ENCODE assay signal across 18 cellular contexts in genomic region chr10:43576062-43576461, GRCh38. TPM values are rescaled to one million over a fixed set of nuclear protein-coding genes. Genes with fewer than 3 reads are reported as not detected.
A peak's percentile ranks its signal among the peaks of the same experiment; 100 is the strongest.
DNase-seq lines count a peak whose midpoint lies in the region; ATAC-seq and TF ChIP-seq lines count a peak whose summit lies in the region.
"Had no signal": no experiment of that assay in that cellular context is flagged by ENCODE, and none has a peak within 500 bp of the region (broad histone marks: within the 10 kb centered on the region; RNA-seq: fewer than 3 reads in every experiment).

No MANE protein-coding gene starts in this region.

- no peaks in the 10 kb centered on the region for H3K9me3 ChIP-seq in CD4-positive, CD25-positive, alpha-beta regulatory T cell (ENCODE audit: control insufficient read depth in 2 of 2, low read length in 2 of 2)
- H3K9me3 ChIP-seq in CD8-positive, alpha-beta memory T cell (ENCODE audit: low read length): no peaks in the 10 kb centered on the region
- peaks cover 5% of the 10 kb centered on the region for H3K9me3 ChIP-seq in H9 (ENCODE audit: control insufficient read depth, low read depth, low read length)
- H3K9me3 ChIP-seq: mucosa of descending colon, prostate gland had no signal

- H3K23ac ChIP-seq in H9 (ENCODE audit: insufficient read length, low read depth, low read length): no peak overlapping the region

- H3K4me3 Mint-ChIP-seq in CD4-positive, CD25-positive, alpha-beta regulatory T cell: peak overlapping the region; percentile 42 to 78 (median 66)
- peak overlapping the region; percentile 70 to 88 (median 86) for H3K4me3 Mint-ChIP-seq in CD8-positive, alpha-beta memory T cell
- H3K4me3 Mint-ChIP-seq in activated T-helper 1 cell treated with anti-CD3 and anti-CD28 coated beads, Interleukin-12 subunit alpha, Interleukin-12 subunit beta, Interleukin-2, Interleukin-4 antibody, amounts not matched to agents 30 ng/mL and 10 ng/mL and 1 ng/mL, durations not matched to agents 14 hours and 24 hours and 36 hours: peak overlapping the region; percentile 50
- H3K4me3 Mint-ChIP-seq in naive B cell (peak overlapping the region; percentile 49 to 95 (median 74)), H9 (no peak overlapping the region)

- no peak overlapping the region for H4K8ac ChIP-seq in H9 (replicated peaks; ENCODE audit: insufficient read length, low read depth, low read length)

- no peak overlapping the region for H2BK20ac ChIP-seq in H9 (ENCODE audit: low read depth, low read length, poor library complexity, severe bottlenecking)

- H3K23me2 ChIP-seq in H9 (ENCODE audit: insufficient read length, low read depth, low read length, poor library complexity, severe bottlenecking): peaks cover 10% of the 10 kb centered on the region

- peaks cover 24% of the 10 kb centered on the region for H3K4me1 ChIP-seq in CD4-positive, CD25-positive, alpha-beta regulatory T cell (ENCODE audit: control insufficient read depth, insufficient read depth, low read length, poor library complexity, severe bottlenecking)
- H3K4me1 ChIP-seq in CD8-positive, alpha-beta memory T cell (ENCODE audit: insufficient read depth, low read length): peaks cover 29% of the 10 kb centered on the region
- H3K4me1 ChIP-seq in H9 (ENCODE audit: insufficient read depth, low read length): no peaks in the 10 kb centered on the region; the same call in 1 of the 2 replicates
- H3K4me1 ChIP-seq: prostate gland, SJSA1 had no signal

- no peak overlapping the region for H2AK5ac ChIP-seq in H9 (ENCODE audit: insufficient read length, low read length)

- H3K4me1 Mint-ChIP-seq in CD4-positive, CD25-positive, alpha-beta regulatory T cell: peaks cover 21 to 53% (median 28%) of the 10 kb centered on the region in 4 donors
- H3K4me1 Mint-ChIP-seq in CD8-positive, alpha-beta memory T cell: peaks cover 44 to 60% (median 55%) of the 10 kb centered on the region in 3 donors
- peaks cover 17% of the 10 kb centered on the region for H3K4me1 Mint-ChIP-seq in activated T-helper 1 cell treated with anti-CD3 and anti-CD28 coated beads, Interleukin-12 subunit alpha, Interleukin-12 subunit beta, Interleukin-2, Interleukin-4 antibody, amounts not matched to agents 30 ng/mL and 10 ng/mL and 1 ng/mL, durations not matched to agents 14 hours and 24 hours and 36 hours (ENCODE audit: low read depth)
- H3K4me1 Mint-ChIP-seq in naive B cell (peaks cover 31 to 46% (median 33%) of the 10 kb centered on the region in 3 donors), H9 (peaks cover 9 to 16% of the 10 kb centered on the region in 2 experiments)

- no peak overlapping the region for H2BK120ac ChIP-seq in H9 (ENCODE audit: low read depth, low read length, poor library complexity, severe bottlenecking)

- no peak overlapping the region for H3K18ac ChIP-seq in H9 (ENCODE audit: insufficient read length, low read depth, low read length)

- no peak for ATAC-seq in CD4-positive, CD25-positive, alpha-beta regulatory T cell (ENCODE audit: low read depth in 2 of 2)
- no peak for ATAC-seq in naive B cell (ENCODE audit: low read depth in 2 of 2)
- ATAC-seq: left colon, mucosa of descending colon had no signal

- H3K27me3 ChIP-seq in CD4-positive, CD25-positive, alpha-beta regulatory T cell (ENCODE audit: control insufficient read depth, insufficient read depth, low read length): no peaks in the 10 kb centered on the region
- no peaks in the 10 kb centered on the region for H3K27me3 ChIP-seq in CD8-positive, alpha-beta memory T cell (ENCODE audit: insufficient read depth, low read length, poor library complexity, severe bottlenecking)
- H3K27me3 ChIP-seq in dorsolateral prefrontal cortex: no peaks in the 10 kb centered on the region
- H3K27me3 ChIP-seq in H9 (ENCODE audit: insufficient read depth, low read length): peaks cover 6% of the 10 kb centered on the region; the same call in 1 of the 2 replicates
- H3K27me3 ChIP-seq: BLaER1, cardiac muscle cell, SJSA1 had no signal

- peak in 1 of 3 donors; percentile 17 for DNase-seq in CD4-positive, CD25-positive, alpha-beta regulatory T cell
- no peak for DNase-seq in CD8-positive, alpha-beta memory T cell
- DNase-seq in activated T-helper 1 cell treated with anti-CD3 and anti-CD28 coated beads, Interleukin-12 subunit alpha, Interleukin-12 subunit beta, Interleukin-2, Interleukin-4 antibody, amounts not matched to agents 30 ng/mL and 10 ng/mL and 1 ng/mL, durations not matched to agents 14 hours and 24 hours and 36 hours (ENCODE audit: low spot score): no peak
- no peak for DNase-seq in naive B cell
- DNase-seq in dorsolateral prefrontal cortex: no peak
- no peak for DNase-seq in H9
- no peak for DNase-seq in globus pallidus (ENCODE audit: low spot score)
- DNase-seq: activated CD4-positive, alpha-beta T cell treated with anti-CD3 and anti-CD28 coated beads, Interleukin-2, amount 50 U/mL, for 4 hours; activated naive CD4-positive, alpha-beta T cell treated with anti-CD3 and anti-CD28 coated beads, Interleukin-2, amount 50 U/mL, for 16 hours; GM23248; left colon; mucosa of descending colon; NCI-H1436 treated with DMSO at 0.1 percent for 48 hours; stimulated activated CD4-positive, alpha-beta T cell treated with anti-CD3 and anti-CD28 coated beads, Interleukin-12 subunit alpha, Interleukin-12 subunit beta, amount 100 ng/mL, for 4 hours had no signal

- no peak overlapping the region for H2AFZ ChIP-seq in H9 (ENCODE audit: low read length)
- H2AFZ ChIP-seq: GM23248 had no signal

- no peak overlapping the region for H3K14ac ChIP-seq in H9 (ENCODE audit: insufficient read depth, low read length)

- H2BK12ac ChIP-seq in H9 (ENCODE audit: insufficient read length, low read depth, low read length): no peak overlapping the region

- POLR2A ChIA-PET in CD8-positive, alpha-beta memory T cell (lab: Charles Lee): no interaction called here

- CTCF ChIA-PET in CD8-positive, alpha-beta memory T cell (lab: Charles Lee): interaction anchor here (1.0 to 1.4 kb wide), 2 partner anchors 73 to 113 kb away, joined by 3 read pairs; partner anchors contain the start of gene ZNF32

- no peak overlapping the region for H3K27ac ChIP-seq in CD4-positive, CD25-positive, alpha-beta regulatory T cell (ENCODE audit: insufficient read depth, low read length, poor library complexity, severe bottlenecking)
- H3K27ac ChIP-seq in CD8-positive, alpha-beta memory T cell (ENCODE audit: low read depth, low read length): no peak overlapping the region
- H3K27ac ChIP-seq in dorsolateral prefrontal cortex (no peak overlapping the region), H9 (ENCODE audit: insufficient read length, low read depth, low read length) (no peak overlapping the region)
- H3K27ac ChIP-seq: BLaER1, cardiac muscle cell, GM23248, prostate gland, SJSA1 had no signal

- no peaks in the 10 kb centered on the region for H3K36me3 ChIP-seq in CD4-positive, CD25-positive, alpha-beta regulatory T cell (ENCODE audit: control insufficient read depth, insufficient read depth, low read length)
- H3K36me3 ChIP-seq in CD8-positive, alpha-beta memory T cell (ENCODE audit: insufficient read depth, low read length): no peaks in the 10 kb centered on the region
- H3K36me3 ChIP-seq: BLaER1, cardiac muscle cell, prostate gland, SJSA1 had no signal

- no peak overlapping the region for H3T11ph ChIP-seq in H9 (ENCODE audit: low read length)

- H3K4me3 ChIP-seq in CD4-positive, CD25-positive, alpha-beta regulatory T cell (ENCODE audit: low read depth, low read length): peak overlapping the region; percentile 21
- H3K4me3 ChIP-seq in CD8-positive, alpha-beta memory T cell (ENCODE audit: low read length): peak overlapping the region; percentile 38
- H3K4me3 ChIP-seq in dorsolateral prefrontal cortex: no peak overlapping the region
- H3K4me3 ChIP-seq: BLaER1, cardiac muscle cell, GM23248, mucosa of descending colon, prostate gland, SJSA1 had no signal

- no peak overlapping the region for H4K91ac ChIP-seq in H9 (ENCODE audit: insufficient read length, low read depth, low read length)

- intact Hi-C loops in activated T-helper 1 cell treated with anti-CD3 and anti-CD28 coated beads, Interleukin-12 subunit alpha, Interleukin-12 subunit beta, Interleukin-2, Interleukin-4 antibody, amounts not matched to agents 30 ng/mL and 10 ng/mL and 1 ng/mL, durations not matched to agents 14 hours and 24 hours and 36 hours (cut with micrococcal nuclease): no loop called here
- intact Hi-C loops in dorsolateral prefrontal cortex (cut with DNase I): loop anchor here in 1 of 2 donors (5.0 to 10.0 kb wide), 2 partner anchors 794 to 1021 kb away; partner anchors contain the start of gene BMS1

- no peaks in the 10 kb centered on the region for H3K79me1 ChIP-seq in H9 (ENCODE audit: insufficient read depth, low read depth, low read length, poor library complexity, severe bottlenecking)

- H3K4ac ChIP-seq in H9 (ENCODE audit: low read depth, low read length): no peak overlapping the region

- peaks cover 0 to 4% (median 0%) of the 10 kb centered on the region in 7 donors for H3K9me3 Mint-ChIP-seq in CD4-positive, CD25-positive, alpha-beta regulatory T cell
- peaks cover 0 to 10% (median 0%) of the 10 kb centered on the region in 5 donors for H3K9me3 Mint-ChIP-seq in CD8-positive, alpha-beta memory T cell
- H3K9me3 Mint-ChIP-seq in activated T-helper 1 cell treated with anti-CD3 and anti-CD28 coated beads, Interleukin-12 subunit alpha, Interleukin-12 subunit beta, Interleukin-2, Interleukin-4 antibody, amounts not matched to agents 30 ng/mL and 10 ng/mL and 1 ng/mL, durations not matched to agents 14 hours and 24 hours and 36 hours: peaks cover 53% of the 10 kb centered on the region
- peaks cover 0 to 14% (median 5%) of the 10 kb centered on the region in 7 donors for H3K9me3 Mint-ChIP-seq in naive B cell
- peaks cover 43 to 60% of the 10 kb centered on the region in 2 experiments for H3K9me3 Mint-ChIP-seq in H9

- peaks cover under 1% of the 10 kb centered on the region; the same call in 1 of the 2 replicates for H3K79me2 ChIP-seq in H9 (ENCODE audit: insufficient read depth, low read length)

- no peak overlapping the region for H3K9ac ChIP-seq in H9 (ENCODE audit: extremely low read depth, insufficient read length, low read length)
- H3K9ac ChIP-seq: BLaER1, GM23248 had no signal

- no peak overlapping the region for H3K4me2 ChIP-seq in H9 (ENCODE audit: insufficient read depth, insufficient read length, low read length)
- H3K4me2 ChIP-seq: BLaER1 had no signal

- TF ChIP-seq CTCF in dorsolateral prefrontal cortex (IDR thresholded peaks at IDR 0.05 in 54 of 56, conservative IDR thresholded peaks at IDR 0.05 in 2 of 56; ENCODE audit: low read depth in 1 of 56, partially characterized antibody in 56 of 56) (no peak), H9 (conservative IDR thresholded peaks at IDR 0.05) (no peak)

- H2BK5ac ChIP-seq in H9 (ENCODE audit: insufficient read length, low read length): no peak overlapping the region

- no peak overlapping the region for H3K56ac ChIP-seq in H9 (ENCODE audit: insufficient read length, low read depth, low read length)

- WGBS in H9 (ENCODE audit: extremely low coverage, insufficient read length, low lambda C conversion rate): no CpG with 5 or more reads among the region's 5 CpGs

- no peaks in the 10 kb centered on the region for H3K27me3 Mint-ChIP-seq in CD4-positive, CD25-positive, alpha-beta regulatory T cell
- peaks cover 0 to 1% of the 10 kb centered on the region in 2 donors for H3K27me3 Mint-ChIP-seq in CD8-positive, alpha-beta memory T cell
- H3K27me3 Mint-ChIP-seq in activated T-helper 1 cell treated with anti-CD3 and anti-CD28 coated beads, Interleukin-12 subunit alpha, Interleukin-12 subunit beta, Interleukin-2, Interleukin-4 antibody, amounts not matched to agents 30 ng/mL and 10 ng/mL and 1 ng/mL, durations not matched to agents 14 hours and 24 hours and 36 hours (ENCODE audit: insufficient read depth): no peaks in the 10 kb centered on the region
- H3K27me3 Mint-ChIP-seq in naive B cell (peaks cover 0 to 10% (median 0%) of the 10 kb centered on the region in 3 donors), H9 (ENCODE audit: low read depth) (peaks cover 59% of the 10 kb centered on the region)

- H2BK15ac ChIP-seq in H9 (ENCODE audit: low read depth, low read length): no peak overlapping the region; the same call in 1 of the 2 replicates

- H4K5ac ChIP-seq in H9 (ENCODE audit: insufficient read length, low read depth, low read length): no peak overlapping the region

- H3K36me3 Mint-ChIP-seq in CD4-positive, CD25-positive, alpha-beta regulatory T cell: peaks cover 4% of the 10 kb centered on the region
- peaks cover 2 to 8% (median 3%) of the 10 kb centered on the region in 3 donors for H3K36me3 Mint-ChIP-seq in CD8-positive, alpha-beta memory T cell
- peaks cover 2% of the 10 kb centered on the region for H3K36me3 Mint-ChIP-seq in activated T-helper 1 cell treated with anti-CD3 and anti-CD28 coated beads, Interleukin-12 subunit alpha, Interleukin-12 subunit beta, Interleukin-2, Interleukin-4 antibody, amounts not matched to agents 30 ng/mL and 10 ng/mL and 1 ng/mL, durations not matched to agents 14 hours and 24 hours and 36 hours (ENCODE audit: low read depth)
- H3K36me3 Mint-ChIP-seq in naive B cell: peaks cover 8 to 14% of the 10 kb centered on the region in 2 donors
- peaks cover 18 to 26% (median 23%) of the 10 kb centered on the region in 3 experiments for H3K36me3 Mint-ChIP-seq in H9 (ENCODE audit: insufficient read depth in 1 of 3, low read depth in 3 of 3)

- H4K20me1 ChIP-seq in H9 (ENCODE audit: control insufficient read depth, insufficient read depth, insufficient read length): no peaks in the 10 kb centered on the region
- H4K20me1 ChIP-seq: BLaER1 had no signal

- H3K27ac Mint-ChIP-seq in CD4-positive, CD25-positive, alpha-beta regulatory T cell: peak overlapping the region in 2 of 3 donors; percentile 26 to 94
- H3K27ac Mint-ChIP-seq in CD8-positive, alpha-beta memory T cell: peak overlapping the region; percentile 89 to 98 (median 93)
- no peak overlapping the region for H3K27ac Mint-ChIP-seq in activated T-helper 1 cell treated with anti-CD3 and anti-CD28 coated beads, Interleukin-12 subunit alpha, Interleukin-12 subunit beta, Interleukin-2, Interleukin-4 antibody, amounts not matched to agents 30 ng/mL and 10 ng/mL and 1 ng/mL, durations not matched to agents 14 hours and 24 hours and 36 hours
- peak overlapping the region in 2 of 6 donors; percentile 32 to 53 for H3K27ac Mint-ChIP-seq in naive B cell
- H3K27ac Mint-ChIP-seq in H9: no peak overlapping the region

RNA-seq across cellular contexts. Expression of gene ZNF239, which starts 1.6 kb away (rescaled TPM):
- total RNA-seq in CD4-positive, CD25-positive, alpha-beta regulatory T cell: 0.81 TPM
- 1 to 10 TPM in 3 of 4 donors, under 1 TPM in 1; 0.75 to 2.6 (median 1.7) TPM for polyA plus RNA-seq in CD4-positive, CD25-positive, alpha-beta regulatory T cell
- 1 to 10 TPM; 1.4 to 1.6 TPM for total RNA-seq in CD8-positive, alpha-beta memory T cell
- 0.90 TPM for polyA plus RNA-seq in CD8-positive, alpha-beta memory T cell
- total RNA-seq in activated T-helper 1 cell treated with anti-CD3 and anti-CD28 coated beads, Interleukin-12 subunit alpha, Interleukin-12 subunit beta, Interleukin-2, Interleukin-4 antibody, amounts not matched to agents 30 ng/mL and 10 ng/mL and 1 ng/mL, durations not matched to agents 14 hours and 24 hours and 36 hours: 1.4 and 1.7 TPM in 2 replicates
- polyA plus RNA-seq in naive B cell (ENCODE audit: low read depth in 6 of 6): 10 to 100 TPM in 1 of 6 donors, 1 to 10 TPM in 5; 1.9 to 14.1 (median 3.0) TPM
- total RNA-seq in dorsolateral prefrontal cortex (10 to 100 TPM in 2 of 120 experiments, 1 to 10 TPM in 118; 3.7 to 10.3 (median 6.6) TPM), H9 (2021) (15.6 and 16.2 TPM in 2 replicates)

RNA-seq across cellular contexts. Expression of gene ZNF485, which starts 30.2 kb away (rescaled TPM):
- total RNA-seq in CD4-positive, CD25-positive, alpha-beta regulatory T cell: 2.0 TPM
- polyA plus RNA-seq in CD4-positive, CD25-positive, alpha-beta regulatory T cell: 1 to 10 TPM; 1.4 to 6.9 (median 3.8) TPM
- 1 to 10 TPM; 5.5 to 7.6 TPM for total RNA-seq in CD8-positive, alpha-beta memory T cell
- 5.4 TPM for polyA plus RNA-seq in CD8-positive, alpha-beta memory T cell
- total RNA-seq in activated T-helper 1 cell treated with anti-CD3 and anti-CD28 coated beads, Interleukin-12 subunit alpha, Interleukin-12 subunit beta, Interleukin-2, Interleukin-4 antibody, amounts not matched to agents 30 ng/mL and 10 ng/mL and 1 ng/mL, durations not matched to agents 14 hours and 24 hours and 36 hours: 5.7 and 6.6 TPM in 2 replicates
- 1 to 10 TPM; 3.7 to 9.4 (median 7.4) TPM for polyA plus RNA-seq in naive B cell (ENCODE audit: low read depth in 6 of 6)
- total RNA-seq in dorsolateral prefrontal cortex: 1 to 10 TPM; 2.6 to 9.9 (median 5.5) TPM
- 8.9 and 9.4 TPM in 2 replicates for total RNA-seq in H9 (2021)

Comparison
In these comparisons a context has a peak if more than half of its experiments do, and no peak if none do; other contexts are left out.
1. H3K4me3 ChIP-seq: peak in CD4-positive, CD25-positive, alpha-beta regulatory T cell (single experiment) and CD8-positive, alpha-beta memory T cell (single experiment); none in dorsolateral prefrontal cortex (0 of 59).
2. H3K27ac Mint-ChIP-seq: peak in CD4-positive, CD25-positive, alpha-beta regulatory T cell (2 of 3) and CD8-positive, alpha-beta memory T cell (8 of 8); none in activated T-helper 1 cell treated with anti-CD3 and anti-CD28 coated beads, Interleukin-12 subunit alpha, Interleukin-12 subunit beta, Interleukin-2, Interleukin-4 antibody, amounts not matched to agents 30 ng/mL and 10 ng/mL and 1 ng/mL, durations not matched to agents 14 hours and 24 hours and 36 hours (single experiment) and H9 (0 of 3).
3. H3K4me3 Mint-ChIP-seq: peak in CD4-positive, CD25-positive, alpha-beta regulatory T cell (4 of 4), CD8-positive, alpha-beta memory T cell (7 of 7), activated T-helper 1 cell treated with anti-CD3 and anti-CD28 coated beads, Interleukin-12 subunit alpha, Interleukin-12 subunit beta, Interleukin-2, Interleukin-4 antibody, amounts not matched to agents 30 ng/mL and 10 ng/mL and 1 ng/mL, durations not matched to agents 14 hours and 24 hours and 36 hours (single experiment) and naive B cell (8 of 8); none in H9 (0 of 2).